1 cellular context compared by ENCODE assay signal in genomic region chr5:60860572-60860971, GRCh38. TPM values are rescaled to one million over a fixed set of nuclear protein-coding genes. Genes with fewer than 3 reads are reported as not detected.
"Had no signal": no experiment of that assay in that cellular context is flagged by ENCODE, and none has a peak within 500 bp of the region (broad histone marks: within the 10 kb centered on the region; RNA-seq: fewer than 3 reads in every experiment).

No MANE protein-coding gene starts in this region.

RNA-seq across cellular contexts. Expression of gene ELOVL7, which starts 16.5 kb away (rescaled TPM):
- total RNA-seq: RPMI7951 had no signal
